8 cellular contexts compared by ENCODE assay signal in genomic region chr19:49148784-49149651, GRCh38. TPM values are rescaled to one million over a fixed set of nuclear protein-coding genes. Genes with fewer than 3 reads are reported as not detected.
DNase-seq lines count a peak whose midpoint lies in the region; ATAC-seq and TF ChIP-seq lines count a peak whose summit lies in the region.

No MANE protein-coding gene starts in this region.

- peaks cover 26% of the 10 kb centered on the region for H3K4me1 Mint-ChIP-seq in T-helper 2 cell treated with Interferon-gamma antibody and Interleukin-4, amounts not matched to agents 5 μg/mL and 100 μg/mL, for 36 hours (ENCODE audit: low read depth)
- peaks cover 22% of the 10 kb centered on the region for H3K4me1 Mint-ChIP-seq in type B pancreatic cell (ENCODE audit: unreplicated experiment)

- no peaks in the 10 kb centered on the region for H3K9me3 Mint-ChIP-seq in T-helper 2 cell treated with Interferon-gamma antibody and Interleukin-4, amounts not matched to agents 5 μg/mL and 100 μg/mL, for 36 hours
- peaks cover 6% of the 10 kb centered on the region for H3K9me3 Mint-ChIP-seq in type B pancreatic cell

- ATAC-seq in heart left ventricle (peak; percentile 74 to 86 (median 78)), GM18858 (IDR thresholded peaks at IDR 0.05; ENCODE audit: unreplicated experiment) (no peak)

- no peaks in the 10 kb centered on the region for H3K9me3 ChIP-seq in heart left ventricle

- H3K4me3 Mint-ChIP-seq in T-helper 2 cell treated with Interferon-gamma antibody and Interleukin-4, amounts not matched to agents 5 μg/mL and 100 μg/mL, for 36 hours = peak overlapping the region; percentile 82
- H3K4me3 Mint-ChIP-seq in type B pancreatic cell = peak overlapping the region; percentile 95

- H3K36me3 Mint-ChIP-seq in T-helper 2 cell treated with Interferon-gamma antibody and Interleukin-4, amounts not matched to agents 5 μg/mL and 100 μg/mL, for 36 hours (ENCODE audit: low read depth) = no peaks in the 10 kb centered on the region
- no peaks in the 10 kb centered on the region for H3K36me3 Mint-ChIP-seq in type B pancreatic cell

- H3K27me3 ChIP-seq in heart left ventricle = peaks cover 0 to 21% (median 0%) of the 10 kb centered on the region in 9 donors

- peak; percentile 7 to 85 for TF ChIP-seq POLR2A in heart left ventricle (IDR thresholded peaks at IDR 0.05)

- H3K36me3 ChIP-seq in heart left ventricle = no peaks in the 10 kb centered on the region

- TF ChIP-seq CTCF in heart left ventricle (IDR thresholded peaks at IDR 0.05) (peak in 1 of 12 donors; percentile 2), type B pancreatic cell (conservative IDR thresholded peaks at IDR 0.05) (no peak)

- H3K27me3 Mint-ChIP-seq in T-helper 2 cell treated with Interferon-gamma antibody and Interleukin-4, amounts not matched to agents 5 μg/mL and 100 μg/mL, for 36 hours (ENCODE audit: low read depth) = peaks cover 57% of the 10 kb centered on the region
- peaks cover 3% of the 10 kb centered on the region for H3K27me3 Mint-ChIP-seq in type B pancreatic cell

- H3K27ac ChIP-seq in heart left ventricle = peak overlapping the region; percentile 70 to 100 (median 86)

- peak overlapping the region; percentile 50 to 92 (median 74) for H3K4me3 ChIP-seq in heart left ventricle

- 3 to 4% (median 3%) methylated on average over 38 to 49 of the region's 49 CpGs for WGBS in heart left ventricle, 4 donors

- H3K27ac Mint-ChIP-seq in T-helper 2 cell treated with Interferon-gamma antibody and Interleukin-4, amounts not matched to agents 5 μg/mL and 100 μg/mL, for 36 hours = no peak overlapping the region
- H3K27ac Mint-ChIP-seq in type B pancreatic cell = peak overlapping the region; percentile 88

- DNase-seq in GM03348 (ENCODE audit: low spot score) (peak; percentile 96), NCI-H1694 (lab: John Stamatoyannopoulos, UW) (peak; percentile 81), amygdala (lab: John Stamatoyannopoulos, UW) (peak in 54 of 56 donors; percentile 27 to 97 (median 81)), heart left ventricle (peak; percentile 97 to 99 (median 98)), pons (ENCODE audit: low spot score) (peak; percentile 87), type B pancreatic cell (ENCODE audit: extremely low spot score, unreplicated experiment) (peak; percentile 99)
- peak; percentile 74 for DNase-seq in T-helper 2 cell treated with Interferon-gamma antibody and Interleukin-4, amounts not matched to agents 5 μg/mL and 100 μg/mL, for 36 hours (ENCODE audit: low spot score)

- peaks cover 0 to 53% (median 39%) of the 10 kb centered on the region in 12 donors for H3K4me1 ChIP-seq in heart left ventricle

- intact Hi-C loops in heart left ventricle (cut with DNase I) = loop anchor here (2.0 to 5.0 kb wide), 5 partner anchors 30 to 157 kb away; partner anchors contain the start of genes LIN7B (in 4 of the 10), C19orf73 (in 2 of the 10), PPFIA3 (in 2 of the 10) and GYS1 (in 1 of the 10)

RNA-seq across cellular contexts. Expression of gene HRC, which starts 6.2 kb away (rescaled TPM):
- total RNA-seq in heart left ventricle = 1,000 to 10,000 TPM in 4 of 9 donors, 100 to 1,000 TPM in 5; 544 to 1,953 (median 875) TPM
- polyA plus RNA-seq in heart left ventricle = 100 to 1,000 TPM; 267 to 867 TPM
- 3.2 TPM in 1 of 2 replicates, not detected in the other for total RNA-seq in type B pancreatic cell (ENCODE audit: low replicate concordance)

RNA-seq across cellular contexts. Expression of gene TRPM4, which starts 8.6 kb away (rescaled TPM):
- total RNA-seq in heart left ventricle (10 to 100 TPM; 19.3 to 34.5 (median 25.8) TPM), type B pancreatic cell (ENCODE audit: low replicate concordance) (33.1 and 41.5 TPM in 2 replicates)
- 10 to 100 TPM; 16.8 to 45.3 TPM for polyA plus RNA-seq in heart left ventricle

RNA-seq across cellular contexts. Expression of gene PPFIA3, which starts 29.7 kb away (rescaled TPM):
- total RNA-seq in heart left ventricle (1 to 10 TPM; 2.7 to 7.7 (median 5.1) TPM), type B pancreatic cell (ENCODE audit: low replicate concordance) (15.2 and 17.8 TPM in 2 replicates)
- polyA plus RNA-seq in heart left ventricle = 10 to 100 TPM in 1 of 2 donors, 1 to 10 TPM in 1; 7.4 to 12.8 TPM

RNA-seq across cellular contexts. Expression of gene C19orf73, which starts 30.1 kb away (rescaled TPM):
- 1 to 10 TPM in 6 of 9 donors, under 1 TPM in 3; 0.69 to 3.1 (median 1.3) TPM for total RNA-seq in heart left ventricle
- polyA plus RNA-seq in heart left ventricle = 1 to 10 TPM; 1.4 to 3.8 TPM
- 2.3 and 2.6 TPM in 2 replicates for total RNA-seq in type B pancreatic cell (ENCODE audit: low replicate concordance)

RNA-seq across cellular contexts. Expression of gene LIN7B, which starts 34.8 kb away (rescaled TPM):
- total RNA-seq in heart left ventricle (10 to 100 TPM; 13.4 to 55.8 (median 22.6) TPM), type B pancreatic cell (ENCODE audit: low replicate concordance) (10.6 TPM in 2 replicates)
- polyA plus RNA-seq in heart left ventricle = 10 to 100 TPM; 12.6 to 40.5 TPM

Comparison
In these comparisons a context has a peak if more than half of its experiments do, and no peak if none do; other contexts are left out.
1. RNA of gene HRC, which starts 6.2 kb away (total RNA-seq): 544 to 1,953 TPM in heart left ventricle; 3.2 TPM in type B pancreatic cell; every median in the first group is over 100 times any median in the second.
2. Peak in every context shown above with its lines, with median percentiles within 50 percentile points of each other: DNase-seq.